Comparison of ENCODE assay signal across 8 cellular contexts in genomic region chr22:36327922-36328551, GRCh38. TPM values are rescaled to one million over a fixed set of nuclear protein-coding genes. Genes with fewer than 3 reads are reported as not detected.
DNase-seq lines count a peak whose midpoint lies in the region; ATAC-seq and TF ChIP-seq lines count a peak whose summit lies in the region.

No MANE protein-coding gene starts in this region.

- peaks cover 3% of the 10 kb centered on the region for H3K36me3 Mint-ChIP-seq in IgD-negative memory B cell
- peaks cover 27% of the 10 kb centered on the region for H3K36me3 Mint-ChIP-seq in activated naive CD8-positive, alpha-beta T cell

- peak; percentile 52 to 80 (median 75) for DNase-seq in right cardiac atrium
- no peak for DNase-seq in spleen
- DNase-seq in NCI-H146 treated with DMSO at 0.1 percent for 48 hours (lab: John Stamatoyannopoulos, UW; ENCODE audit: unreplicated experiment): no peak
- no peak for DNase-seq in midbrain (lab: John Stamatoyannopoulos, UW)
- DNase-seq in cerebellar nuclear complex (lab: John Stamatoyannopoulos, UW): no peak

- no peaks in the 10 kb centered on the region for H3K9me3 ChIP-seq in right cardiac atrium (ENCODE audit: control insufficient read depth, low read length)
- H3K9me3 ChIP-seq in spleen: no peaks in the 10 kb centered on the region

- no peak for TF ChIP-seq POLR2A in spleen (IDR thresholded peaks at IDR 0.05)

- peaks cover 0 to 89% (median 59%) of the 10 kb centered on the region in 6 donors for H3K36me3 ChIP-seq in spleen

- H3K27ac ChIP-seq in right cardiac atrium (ENCODE audit: low read length): peak overlapping the region; percentile 99
- peak overlapping the region; percentile 89 to 97 (median 94) for H3K27ac ChIP-seq in spleen

- intact Hi-C loops in right cardiac atrium (cut with DNase I) (loop anchor here in 1 of 4 donors (5.0 kb wide), 1 partner anchor 34 kb away; no protein-coding TSS in a partner anchor), spleen (cut with DNase I; ENCODE audit: low total_unique reads) (no loop called here)

- H3K4me3 ChIP-seq in right cardiac atrium (ENCODE audit: low read length): no peak overlapping the region
- H3K4me3 ChIP-seq in spleen: peak overlapping the region in 1 of 8 donors; percentile 59

- ATAC-seq in right cardiac atrium (peak; percentile 0 to 10), HG03520 (IDR thresholded peaks at IDR 0.05; ENCODE audit: unreplicated experiment) (no peak)

- no peaks in the 10 kb centered on the region for H3K9me3 Mint-ChIP-seq in IgD-negative memory B cell
- no peaks in the 10 kb centered on the region for H3K9me3 Mint-ChIP-seq in activated naive CD8-positive, alpha-beta T cell (ENCODE audit: low read depth)

- H3K4me1 Mint-ChIP-seq in IgD-negative memory B cell: peaks cover 40 to 58% (median 54%) of the 10 kb centered on the region in 3 donors
- H3K4me1 Mint-ChIP-seq in activated naive CD8-positive, alpha-beta T cell (ENCODE audit: low read depth): peaks cover 72% of the 10 kb centered on the region

- peaks cover 77% of the 10 kb centered on the region for H3K4me1 ChIP-seq in right cardiac atrium (ENCODE audit: control insufficient read depth, insufficient read depth, low read length)
- peaks cover 82 to 100% (median 99%) of the 10 kb centered on the region in 6 donors for H3K4me1 ChIP-seq in spleen

- H3K27ac Mint-ChIP-seq in IgD-negative memory B cell: peak overlapping the region; percentile 78 to 98 (median 98)
- peak overlapping the region; percentile 99 for H3K27ac Mint-ChIP-seq in activated naive CD8-positive, alpha-beta T cell

- TF ChIP-seq CTCF in spleen (IDR thresholded peaks at IDR 0.05 in 8 of 11, conservative IDR thresholded peaks at IDR 0.05 in 3 of 11): no peak

- H3K27me3 ChIP-seq in right cardiac atrium (ENCODE audit: control insufficient read depth, insufficient read depth) (no peaks in the 10 kb centered on the region), spleen (replicated peaks in 1 of 7) (no peaks in the 10 kb centered on the region)

- 40% methylated on average over 13 of the region's 13 CpGs for WGBS in right cardiac atrium
- WGBS in spleen, 5 donors: 60 to 85% (median 68%) methylated on average over 9 to 13 of the region's 13 CpGs

- peak overlapping the region in 3 of 4 donors; percentile 39 to 97 (median 93) for H3K4me3 Mint-ChIP-seq in IgD-negative memory B cell
- H3K4me3 Mint-ChIP-seq in activated naive CD8-positive, alpha-beta T cell: peak overlapping the region; percentile 90

- H3K27me3 Mint-ChIP-seq in IgD-negative memory B cell: no peaks in the 10 kb centered on the region
- H3K27me3 Mint-ChIP-seq in activated naive CD8-positive, alpha-beta T cell: no peaks in the 10 kb centered on the region

RNA-seq across cellular contexts. Expression of gene MYH9, which starts 59.7 kb away (rescaled TPM):
- polyA plus RNA-seq in IgD-negative memory B cell (231 TPM), right cardiac atrium (92.5 TPM), spleen (100 to 1,000 TPM in 1 of 3 donors, 10 to 100 TPM in 2; 59.8 to 166 (median 71.1) TPM)
- total RNA-seq in right cardiac atrium (100 to 1,000 TPM; 140 to 224 (median 163) TPM), spleen (1,000 to 10,000 TPM in 4 of 7 donors, 100 to 1,000 TPM in 3; 575 to 1,376 (median 1,013) TPM)

Comparison
In these comparisons a context has a peak if more than half of its experiments do, and no peak if none do; other contexts are left out.
1. DNase-seq: peak in right cardiac atrium (3 of 3); none in spleen (single experiment), NCI-H146 treated with DMSO at 0.1 percent for 48 hours (single experiment), midbrain (single experiment) and cerebellar nuclear complex (0 of 2).